17 cellular contexts compared by ENCODE assay signal in genomic region chr17:50539762-50540440, GRCh38. TPM values are rescaled to one million over a fixed set of nuclear protein-coding genes. Genes with fewer than 3 reads are reported as not detected.
A peak's percentile ranks its signal among the peaks of the same experiment; 100 is the strongest.
DNase-seq lines count a peak whose midpoint lies in the region; TF ChIP-seq lines count a peak whose summit lies in the region.
"Had no signal": no experiment of that assay in that cellular context is flagged by ENCODE, and none has a peak within 500 bp of the region (broad histone marks: within the 10 kb centered on the region; RNA-seq: fewer than 3 reads in every experiment).

No MANE protein-coding gene starts in this region.

- no peaks in the 10 kb centered on the region for H4K20me1 ChIP-seq in hepatocyte (ENCODE audit: insufficient read depth, poor library complexity, severe bottlenecking)

- H3K36me3 ChIP-seq in Peyer's patch (no peaks in the 10 kb centered on the region), hepatocyte (replicated peaks; ENCODE audit: insufficient read depth, low read depth) (no peaks in the 10 kb centered on the region)
- H3K36me3 ChIP-seq: sigmoid colon had no signal

- H3K9me3 ChIP-seq in Peyer's patch (no peaks in the 10 kb centered on the region), hepatocyte (ENCODE audit: low read depth) (no peaks in the 10 kb centered on the region)
- H3K9me3 ChIP-seq: sigmoid colon had no signal

- H3K4me1 Mint-ChIP-seq in type B pancreatic cell (ENCODE audit: unreplicated experiment): peaks cover 40% of the 10 kb centered on the region
- peaks cover 15% of the 10 kb centered on the region for H3K4me1 Mint-ChIP-seq in activated T-cell treated with anti-CD3 and anti-CD28 coated beads, Interleukin-2, amount 50 U/mL, for 24 hours (ENCODE audit: low read depth)

- WGBS in hepatocyte (ENCODE audit: low lambda C conversion rate, missing lambda C conversion rate): 76% methylated on average over 10 of the region's 10 CpGs

- DNase-seq in NCI-H1417 (lab: John Stamatoyannopoulos, UW) (peak in 2 of 3 experiments; percentile 7 to 18), NCI-H1417 treated with DMSO at 0.1 percent for 48 hours (lab: John Stamatoyannopoulos, UW) (no peak), Peyer's patch (peak in 2 of 3 donors; percentile 76 to 79), hepatocyte (ENCODE audit: low spot score) (peak; percentile 61), type B pancreatic cell (ENCODE audit: extremely low spot score, unreplicated experiment) (no peak), A172 (ENCODE audit: low spot score) (no peak), HK-2 (ENCODE audit: unreplicated experiment) (no peak)
- DNase-seq in activated T-cell treated with anti-CD3 and anti-CD28 coated beads, Interleukin-2, amount 50 U/mL, for 24 hours: no peak
- DNase-seq: activated CD4-positive, alpha-beta T cell treated with anti-CD3 and anti-CD28 coated beads, Interleukin-2, amount 50 U/mL, for 1 hour; activated T-cell treated with anti-CD3 and anti-CD28 coated beads, Interleukin-2, amount 50 U/mL, for 48 hours; hypothalamus; MV-4-11; NCI-H226; sigmoid colon; stimulated activated naive CD4-positive, alpha-beta T cell treated with Interleukin-2 at 50 U/mL for 16 hours; T-helper 9 cell had no signal

- no peak overlapping the region for H3K4me3 ChIP-seq in Peyer's patch
- H3K4me3 ChIP-seq in hepatocyte: no peak overlapping the region
- H3K4me3 ChIP-seq: sigmoid colon had no signal

- H3K27ac ChIP-seq in Peyer's patch: peak overlapping the region in 2 of 4 donors; percentile 6 to 95
- no peak overlapping the region for H3K27ac ChIP-seq in hepatocyte
- H3K27ac ChIP-seq: sigmoid colon had no signal

- no peaks in the 10 kb centered on the region for H3K27me3 Mint-ChIP-seq in type B pancreatic cell
- peaks cover 14% of the 10 kb centered on the region for H3K27me3 Mint-ChIP-seq in activated T-cell treated with anti-CD3 and anti-CD28 coated beads, Interleukin-2, amount 50 U/mL, for 24 hours

- H3K9me2 ChIP-seq in hepatocyte (replicated peaks; ENCODE audit: insufficient read depth): no peaks in the 10 kb centered on the region

- no peak overlapping the region for H2AFZ ChIP-seq in hepatocyte

- H3K9me3 Mint-ChIP-seq in type B pancreatic cell: no peaks in the 10 kb centered on the region
- H3K9me3 Mint-ChIP-seq in activated T-cell treated with anti-CD3 and anti-CD28 coated beads, Interleukin-2, amount 50 U/mL, for 24 hours: no peaks in the 10 kb centered on the region
- H3K9me3 Mint-ChIP-seq: neural crest cell had no signal

- H3K4me1 ChIP-seq in Peyer's patch: peaks cover 3 to 57% (median 6%) of the 10 kb centered on the region in 4 donors
- peaks cover 29% of the 10 kb centered on the region for H3K4me1 ChIP-seq in hepatocyte (ENCODE audit: insufficient read depth)

- peak overlapping the region; percentile 27 for H3K4me3 Mint-ChIP-seq in type B pancreatic cell
- H3K4me3 Mint-ChIP-seq in activated T-cell treated with anti-CD3 and anti-CD28 coated beads, Interleukin-2, amount 50 U/mL, for 24 hours: no peak overlapping the region
- H3K4me3 Mint-ChIP-seq: neural crest cell had no signal

- TF ChIP-seq CTCF in Peyer's patch (IDR thresholded peaks at IDR 0.05) (no peak), hepatocyte (IDR thresholded peaks at IDR 0.05; ENCODE audit: poor library complexity) (no peak), type B pancreatic cell (conservative IDR thresholded peaks at IDR 0.05) (no peak)

- H3K4me2 ChIP-seq in hepatocyte: no peak overlapping the region

- H3K27me3 ChIP-seq in Peyer's patch (no peaks in the 10 kb centered on the region), hepatocyte (no peaks in the 10 kb centered on the region)

- H3K36me3 Mint-ChIP-seq in type B pancreatic cell: peaks cover 4% of the 10 kb centered on the region
- H3K36me3 Mint-ChIP-seq in activated T-cell treated with anti-CD3 and anti-CD28 coated beads, Interleukin-2, amount 50 U/mL, for 24 hours (ENCODE audit: low read depth): no peaks in the 10 kb centered on the region

- TF ChIP-seq POLR2A in Peyer's patch (IDR thresholded peaks at IDR 0.05): no peak

- peaks cover 5% of the 10 kb centered on the region for H3K79me2 ChIP-seq in hepatocyte

- no peak overlapping the region for H3K27ac Mint-ChIP-seq in type B pancreatic cell
- H3K27ac Mint-ChIP-seq in activated T-cell treated with anti-CD3 and anti-CD28 coated beads, Interleukin-2, amount 50 U/mL, for 24 hours: no peak overlapping the region

RNA-seq across cellular contexts. Expression of gene SPATA20, which starts 7.1 kb away (rescaled TPM):
- total RNA-seq in Peyer's patch: 100 to 1,000 TPM in 3 of 4 donors, 10 to 100 TPM in 1; 75.1 to 125 (median 110) TPM
- total RNA-seq in hepatocyte: 91.0 and 97.5 TPM in 2 replicates
- polyA plus RNA-seq in hepatocyte: 108 and 114 TPM in 2 replicates
- total RNA-seq in type B pancreatic cell (ENCODE audit: low replicate concordance): 40.3 and 51.3 TPM in 2 replicates
- 80.7 and 97.7 TPM in 2 replicates for total RNA-seq in A172 (2014; rRNA removed; shearing (Covaris generic))

RNA-seq across cellular contexts. Expression of gene EPN3, which starts 7.4 kb away (rescaled TPM):
- total RNA-seq in Peyer's patch: 10 to 100 TPM in 2 of 4 donors, 1 to 10 TPM in 2; 3.0 to 17.3 (median 13.0) TPM
- 2.7 and 3.8 TPM in 2 replicates for total RNA-seq in hepatocyte
- polyA plus RNA-seq in hepatocyte: 11.5 and 12.1 TPM in 2 replicates
- total RNA-seq in type B pancreatic cell (ENCODE audit: low replicate concordance): 41.7 and 72.1 TPM in 2 replicates
- 0.14 TPM in 1 of 2 replicates, not detected in the other for total RNA-seq in A172 (2014; rRNA removed; shearing (Covaris generic))
- total RNA-seq: neural crest cell, sigmoid colon had no signal

RNA-seq across cellular contexts. Expression of gene CACNA1G, which starts 20.6 kb away (rescaled TPM):
- not detected for total RNA-seq in Peyer's patch
- 2.9 and 4.8 TPM in 2 replicates for total RNA-seq in hepatocyte
- polyA plus RNA-seq in hepatocyte: 3.5 and 4.8 TPM in 2 replicates
- 1.9 and 27.8 TPM in 2 replicates for total RNA-seq in type B pancreatic cell (ENCODE audit: low replicate concordance)
- 0.17 and 0.81 TPM in 2 replicates for total RNA-seq in A172 (2014; rRNA removed; shearing (Covaris generic))

RNA-seq across cellular contexts. Expression of gene MYCBPAP, which starts 31.7 kb away (rescaled TPM):
- total RNA-seq in Peyer's patch: 1 to 10 TPM in 1 of 4 donors, under 1 TPM in 1, not detected in 2; 0.53 to 1.1 TPM
- total RNA-seq in hepatocyte: 0.43 TPM in 1 of 2 replicates, not detected in the other
- polyA plus RNA-seq in hepatocyte: 0.70 and 1.2 TPM in 2 replicates
- 0.88 and 4.1 TPM in 2 replicates for total RNA-seq in type B pancreatic cell (ENCODE audit: low replicate concordance)
- total RNA-seq in A172 (2014; rRNA removed; shearing (Covaris generic)): not detected in 2 replicates

Comparison
In these comparisons a context has a peak if more than half of its experiments do, and no peak if none do; other contexts are left out.
1. DNase-seq: peak in NCI-H1417 (2 of 3), Peyer's patch (2 of 3) and hepatocyte (single experiment); none in NCI-H1417 treated with DMSO at 0.1 percent for 48 hours (single experiment), type B pancreatic cell (single experiment), A172 (single experiment), activated T-cell treated with anti-CD3 and anti-CD28 coated beads, Interleukin-2, amount 50 U/mL, for 24 hours (single experiment) and HK-2 (single experiment).